Comparison of ENCODE assay signal across 2 cellular contexts in the genomic region with DNA sequence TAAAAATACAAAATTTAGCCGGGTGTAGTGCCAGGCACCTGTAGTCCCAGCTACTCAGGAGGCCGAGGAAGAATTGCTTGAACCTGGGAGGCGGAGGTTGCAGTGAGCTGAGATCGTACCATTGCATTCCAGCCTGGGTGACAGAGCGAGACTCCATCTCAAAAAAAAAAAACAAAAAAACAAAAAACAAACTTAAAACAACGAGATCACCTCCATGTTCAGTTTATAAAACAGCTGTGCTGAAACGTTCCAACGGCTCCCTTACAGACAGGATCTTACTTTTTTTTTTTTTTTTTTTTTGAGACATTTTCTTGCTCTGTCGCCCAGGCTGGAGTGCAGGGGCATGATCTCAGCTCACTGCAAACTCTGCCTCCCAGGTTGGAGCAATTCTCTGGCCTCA. TPM values are rescaled to one million over a fixed set of nuclear protein-coding genes. Genes with fewer than 3 reads are reported as not detected.
"Had no signal": no experiment of that assay in that cellular context is flagged by ENCODE, and none has a peak within 500 bp of the region (broad histone marks: within the 10 kb centered on the region; RNA-seq: fewer than 3 reads in every experiment).

No MANE protein-coding gene starts in this region.

RNA-seq across cellular contexts. Expression of a gene that starts 22.1 kb away (rescaled TPM):
- total RNA-seq: HepG2, HT-29 had no signal

RNA-seq across cellular contexts. Expression of a gene that starts 43.5 kb away (rescaled TPM):
- total RNA-seq: HepG2, HT-29 had no signal
